10 cellular contexts compared by ENCODE assay signal in genomic region chr1:197692965-197693364, GRCh38.
DNase-seq lines count a peak whose midpoint lies in the region; ATAC-seq, FAIRE-seq and TF ChIP-seq lines count a peak whose summit lies in the region.
"Had no signal": no experiment of that assay in that cellular context is flagged by ENCODE, and none has a peak within 500 bp of the region (broad histone marks: within the 10 kb centered on the region; RNA-seq: fewer than 3 reads in every experiment).

No MANE protein-coding gene starts in this region.

- in situ Hi-C loops in astrocyte of the spinal cord (cut with HindIII; ENCODE audit: low sequenced_read_pairs) = no loop called here

- H3K36me3 Mint-ChIP-seq in Caco-2 (ENCODE audit: insufficient read depth, unreplicated experiment) = no peaks in the 10 kb centered on the region

- no peak for FAIRE-seq in HTR-8/SVneo (lab: Jason Lieb, UNC)

- H3K9me3 ChIP-seq in mucosa of descending colon (peaks cover 8% of the 10 kb centered on the region), Caco-2 (no peaks in the 10 kb centered on the region)

- H3K36me3 ChIP-seq in mucosa of descending colon (ENCODE audit: low read depth) = no peaks in the 10 kb centered on the region
- no peaks in the 10 kb centered on the region for H3K36me3 ChIP-seq in Caco-2 (ENCODE audit: control insufficient read depth, insufficient read depth, low read length)

- POLR2A ChIA-PET in GM10248 (lab: Yijun Ruan, JAX) (no interaction called here), Caco-2 (lab: Charles Lee) (no interaction called here)

- no peak overlapping the region for H3K27ac Mint-ChIP-seq in Caco-2 (ENCODE audit: unreplicated experiment)

- no peak overlapping the region for H3K4me3 Mint-ChIP-seq in Caco-2 (ENCODE audit: unreplicated experiment)
- H3K4me3 Mint-ChIP-seq: activated B cell treated with CpG ODN at 0.5 μM for 24 hours, naive B cell had no signal

- intact Hi-C loops in mucosa of descending colon (cut with DNase I, micrococcal nuclease) (no loop called here), Caco-2 (cut with micrococcal nuclease; ENCODE audit: unreplicated experiment) (loop anchor here (1.0 kb wide), 4 partner anchors 78 to 231 kb away; no protein-coding TSS in a partner anchor)

- H3K27me3 Mint-ChIP-seq in Caco-2 (ENCODE audit: insufficient read depth, unreplicated experiment) = no peaks in the 10 kb centered on the region
- H3K27me3 Mint-ChIP-seq: activated B cell treated with CpG ODN at 0.5 μM for 24 hours, naive B cell had no signal

- H3K4me3 ChIP-seq in astrocyte of the spinal cord (ENCODE audit: low read depth, low read length) (no peak overlapping the region), mucosa of descending colon (no peak overlapping the region), Caco-2 (ENCODE audit: low read depth, low read length) (no peak overlapping the region)

- H3K4me1 ChIP-seq in mucosa of descending colon (ENCODE audit: low read depth) (peaks cover 10% of the 10 kb centered on the region), Caco-2 (no peaks in the 10 kb centered on the region)

- TF ChIP-seq CTCF in GM10248 (IDR thresholded peaks at IDR 0.05; ENCODE audit: control extremely low read depth, extremely low read depth, low read depth, missing control alignments) = peak; percentile 55
- TF ChIP-seq CTCF in astrocyte of the spinal cord (IDR thresholded peaks at IDR 0.05; ENCODE audit: low read depth, low read length) = peak; percentile 23
- TF ChIP-seq CTCF in mucosa of descending colon (IDR thresholded peaks at IDR 0.05) = no peak
- TF ChIP-seq CTCF in Caco-2 (IDR thresholded peaks at IDR 0.05; ENCODE audit: insufficient read depth in 1 of 2, low read depth in 1 of 2, low read length in 1 of 2, severe bottlenecking in 1 of 2, unreplicated experiment in 1 of 2) = peak in 1 of 2 experiments; percentile 24

- BruUV-seq in Caco-2 (replicated peaks; lab: Mats Ljungman, UMichigan) = no TSS peak

- no peaks in the 10 kb centered on the region for H3K27me3 ChIP-seq in Caco-2 (replicated peaks; ENCODE audit: control insufficient read depth, insufficient read depth, low read length)

- H3K9me3 Mint-ChIP-seq in Caco-2 (ENCODE audit: unreplicated experiment) = peaks cover 8% of the 10 kb centered on the region

- CTCF ChIA-PET in GM10248 (lab: Yijun Ruan, JAX) (interaction anchor here (1.1 to 1.9 kb wide), 3 partner anchors 12 to 232 kb away, joined by 3 to 8 read pairs (median 6); no protein-coding TSS in a partner anchor), Caco-2 (lab: Charles Lee) (interaction anchor here (0.5 to 1.1 kb wide), 7 partner anchors 18 to 223 kb away, joined by 3 to 16 read pairs (median 4); partner anchors contain the start of gene DENND1B)

- no peaks in the 10 kb centered on the region for H3K4me1 Mint-ChIP-seq in Caco-2 (ENCODE audit: low read depth, unreplicated experiment)

- DNase-seq in GM10248 (ENCODE audit: extremely low spot score) (peak; percentile 8), HTR-8/SVneo (ENCODE audit: insufficient read length, low spot score) (peak; percentile 2), astrocyte of the spinal cord (ENCODE audit: low read depth, low spot score) (peak; percentile 22), mucosa of descending colon (no peak), Caco-2 (no peak)
- DNase-seq: activated B cell treated with CpG ODN at 0.5 μM for 24 hours, cortex of kidney, naive B cell had no signal

- ATAC-seq in mucosa of descending colon = peak; percentile 38
- ATAC-seq in HG03025 (IDR thresholded peaks at IDR 0.05; ENCODE audit: low FRiP score, unreplicated experiment) = no peak
- no peak for ATAC-seq in GM19467 (IDR thresholded peaks at IDR 0.05; ENCODE audit: unreplicated experiment)

Comparison
In these comparisons a context has a peak if more than half of its experiments do, and no peak if none do; other contexts are left out.
1. DNase-seq: peak in GM10248 (single experiment), HTR-8/SVneo (single experiment) and astrocyte of the spinal cord (single experiment); none in mucosa of descending colon (0 of 3) and Caco-2 (0 of 2).